Comparison of ENCODE assay signal across 17 cellular contexts in the genomic region with DNA sequence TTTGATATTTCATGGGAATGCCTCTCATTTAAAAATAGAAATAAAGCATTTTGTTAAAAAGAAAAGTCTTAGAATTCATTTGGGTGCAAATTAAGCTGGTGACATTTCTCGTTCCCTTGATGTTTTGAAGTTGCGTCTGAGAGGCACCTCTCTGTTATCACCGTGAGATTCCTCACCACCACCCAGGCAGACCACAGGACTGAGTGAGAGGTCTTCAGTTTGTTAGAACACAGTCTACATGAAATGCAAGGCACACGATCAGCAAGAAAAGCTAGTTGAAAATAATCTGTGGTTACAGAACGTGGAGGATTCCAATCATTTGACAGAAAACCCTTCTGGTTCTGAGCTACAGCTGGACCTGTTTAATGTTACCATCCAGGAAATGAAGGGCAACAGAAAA.
A peak's percentile ranks its signal among the peaks of the same experiment; 100 is the strongest.
DNase-seq lines count a peak whose midpoint lies in the region; ATAC-seq, FAIRE-seq and TF ChIP-seq lines count a peak whose summit lies in the region.
"Had no signal": no experiment of that assay in that cellular context is flagged by ENCODE, and none has a peak within 500 bp of the region (broad histone marks: within the 10 kb centered on the region; RNA-seq: fewer than 3 reads in every experiment).

No MANE protein-coding gene starts in this region.

- H3K4me3 Mint-ChIP-seq in activated T-cell treated with anti-CD3 and anti-CD28 coated beads, Interleukin-2, amount 50 U/mL, for 24 hours, result peak overlapping the region; percentile 21
- peak overlapping the region; percentile 64 for H3K4me3 Mint-ChIP-seq in CD8-positive, alpha-beta T cell
- H3K4me3 Mint-ChIP-seq in activated naive CD8-positive, alpha-beta T cell treated with anti-CD3 and anti-CD28 coated beads for 36 hours, result peak overlapping the region; percentile 40
- H3K4me3 Mint-ChIP-seq in naive thymus-derived CD8-positive, alpha-beta T cell, result peak overlapping the region; percentile 62 to 80 (median 72)
- H3K4me3 Mint-ChIP-seq: GM23338 had no signal

- no peak for FAIRE-seq in small intestine (lab: Jason Lieb, UNC)
- FAIRE-seq: K562 had no signal

- peaks cover 28% of the 10 kb centered on the region for H3K4me1 ChIP-seq in CD8-positive, alpha-beta T cell (ENCODE audit: insufficient read depth, low read length)
- no peaks in the 10 kb centered on the region for H3K4me1 ChIP-seq in small intestine (ENCODE audit: control insufficient read depth in 2 of 2, insufficient read depth in 1 of 2, low read depth in 1 of 2, low read length in 1 of 2)

- intact Hi-C loops in CD8-positive, alpha-beta T cell (cut with DNase I, micrococcal nuclease), result no loop called here

- H3K27me3 ChIP-seq in CD8-positive, alpha-beta T cell (ENCODE audit: insufficient read depth, low read length), result no peaks in the 10 kb centered on the region
- no peaks in the 10 kb centered on the region for H3K27me3 ChIP-seq in small intestine (ENCODE audit: control insufficient read depth in 2 of 2, insufficient read depth in 2 of 2, low read length in 2 of 2)

- no peak for TF ChIP-seq CTCF in CD8-positive, alpha-beta T cell (IDR thresholded peaks at IDR 0.05)
- no peak for TF ChIP-seq CTCF in foreskin fibroblast (IDR thresholded peaks at IDR 0.05; ENCODE audit: low read depth, low read length)

- DNase-seq in activated T-cell treated with anti-CD3 and anti-CD28 coated beads, Interleukin-2, amount 50 U/mL, for 24 hours, result no peak
- DNase-seq in activated T-cell treated with anti-CD3 and anti-CD28 coated beads, Interleukin-2, amount 50 U/mL, for 1 hour, result no peak
- DNase-seq in CD8-positive, alpha-beta T cell, result peak in 2 of 7 experiments; percentile 47 to 48
- no peak for DNase-seq in activated naive CD8-positive, alpha-beta T cell treated with anti-CD3 and anti-CD28 coated beads for 36 hours
- DNase-seq in naive thymus-derived CD8-positive, alpha-beta T cell, result peak in 5 of 10 donors; percentile 10 to 53 (median 31)
- DNase-seq in foreskin fibroblast, result no peak
- no peak for DNase-seq in RPMI8226
- no peak for DNase-seq in small intestine
- DNase-seq: NCI-H1417 treated with DMSO at 0.1 percent for 48 hours, NCI-H2029, NCI-H2171, NCI-H446, OCI-M1 had no signal

- H3K27me3 Mint-ChIP-seq in activated T-cell treated with anti-CD3 and anti-CD28 coated beads, Interleukin-2, amount 50 U/mL, for 24 hours, result no peaks in the 10 kb centered on the region
- H3K27me3 Mint-ChIP-seq in CD8-positive, alpha-beta T cell (ENCODE audit: low read depth), result no peaks in the 10 kb centered on the region
- no peaks in the 10 kb centered on the region for H3K27me3 Mint-ChIP-seq in activated naive CD8-positive, alpha-beta T cell treated with anti-CD3 and anti-CD28 coated beads for 36 hours
- no peaks in the 10 kb centered on the region for H3K27me3 Mint-ChIP-seq in naive thymus-derived CD8-positive, alpha-beta T cell

- no peaks in the 10 kb centered on the region for H3K36me3 Mint-ChIP-seq in activated T-cell treated with anti-CD3 and anti-CD28 coated beads, Interleukin-2, amount 50 U/mL, for 24 hours (ENCODE audit: low read depth)
- no peaks in the 10 kb centered on the region for H3K36me3 Mint-ChIP-seq in CD8-positive, alpha-beta T cell
- no peaks in the 10 kb centered on the region for H3K36me3 Mint-ChIP-seq in activated naive CD8-positive, alpha-beta T cell treated with anti-CD3 and anti-CD28 coated beads for 36 hours
- no peaks in the 10 kb centered on the region for H3K36me3 Mint-ChIP-seq in naive thymus-derived CD8-positive, alpha-beta T cell

- ATAC-seq in CD8-positive, alpha-beta T cell, result peak; percentile 78
- peak; percentile 93 to 94 for ATAC-seq in naive thymus-derived CD8-positive, alpha-beta T cell
- ATAC-seq: GM23338, HCT116, K562 had no signal

- H3K27ac ChIP-seq in CD8-positive, alpha-beta T cell (ENCODE audit: low read depth, low read length), result no peak overlapping the region
- H3K27ac ChIP-seq in small intestine (ENCODE audit: low read depth in 1 of 2, low read length in 1 of 2), result no peak overlapping the region
- H3K27ac ChIP-seq: RWPE1 had no signal

- peak overlapping the region; percentile 45 for H3K27ac Mint-ChIP-seq in activated T-cell treated with anti-CD3 and anti-CD28 coated beads, Interleukin-2, amount 50 U/mL, for 24 hours
- peak overlapping the region; percentile 92 for H3K27ac Mint-ChIP-seq in CD8-positive, alpha-beta T cell
- peak overlapping the region; percentile 76 for H3K27ac Mint-ChIP-seq in activated naive CD8-positive, alpha-beta T cell treated with anti-CD3 and anti-CD28 coated beads for 36 hours
- H3K27ac Mint-ChIP-seq in naive thymus-derived CD8-positive, alpha-beta T cell, result peak overlapping the region; percentile 58 to 96 (median 90)
- H3K27ac Mint-ChIP-seq: GM23338 had no signal

- H3K9me3 ChIP-seq in CD8-positive, alpha-beta T cell (ENCODE audit: low read length), result no peaks in the 10 kb centered on the region
- no peaks in the 10 kb centered on the region for H3K9me3 ChIP-seq in small intestine (ENCODE audit: control insufficient read depth, low read depth)

- POLR2A ChIA-PET in CD8-positive, alpha-beta T cell (lab: Charles Lee), result interaction anchor here (0.6 to 1.4 kb wide), 3 partner anchors 9 to 159 kb away, joined by 3 to 9 read pairs (median 3); no protein-coding TSS in a partner anchor
- POLR2A ChIA-PET in naive thymus-derived CD8-positive, alpha-beta T cell (lab: Charles Lee), result interaction anchor here (1.0 to 1.9 kb wide), 5 partner anchors 13 to 149 kb away, joined by 3 to 9 read pairs (median 4); no protein-coding TSS in a partner anchor

- H3K4me1 Mint-ChIP-seq in activated T-cell treated with anti-CD3 and anti-CD28 coated beads, Interleukin-2, amount 50 U/mL, for 24 hours (ENCODE audit: low read depth), result peaks cover 37% of the 10 kb centered on the region
- H3K4me1 Mint-ChIP-seq in CD8-positive, alpha-beta T cell (ENCODE audit: low read depth), result peaks cover 45% of the 10 kb centered on the region
- peaks cover 29% of the 10 kb centered on the region for H3K4me1 Mint-ChIP-seq in activated naive CD8-positive, alpha-beta T cell treated with anti-CD3 and anti-CD28 coated beads for 36 hours
- peaks cover 29 to 52% (median 37%) of the 10 kb centered on the region in 4 donors for H3K4me1 Mint-ChIP-seq in naive thymus-derived CD8-positive, alpha-beta T cell

- H3K36me3 ChIP-seq in CD8-positive, alpha-beta T cell (ENCODE audit: insufficient read depth, low read length), result no peaks in the 10 kb centered on the region
- H3K36me3 ChIP-seq in small intestine (ENCODE audit: control insufficient read depth in 2 of 2, insufficient read depth in 2 of 2, low read length in 2 of 2), result no peaks in the 10 kb centered on the region

- peak overlapping the region; percentile 4 for H3K4me3 ChIP-seq in CD8-positive, alpha-beta T cell (ENCODE audit: low read depth, low read length)
- H3K4me3 ChIP-seq in foreskin fibroblast (ENCODE audit: low read depth in 1 of 2, low read length in 2 of 2), result no peak overlapping the region
- no peak overlapping the region for H3K4me3 ChIP-seq in small intestine (ENCODE audit: low read depth in 1 of 2, low read length in 2 of 2)
- H3K4me3 ChIP-seq: GM23338, K562 had no signal

- 74 to 85% (median 82%) methylated on average over 5 of the region's 5 CpGs for WGBS in small intestine, 3 donors

- H3K9me3 Mint-ChIP-seq in activated T-cell treated with anti-CD3 and anti-CD28 coated beads, Interleukin-2, amount 50 U/mL, for 24 hours, result no peaks in the 10 kb centered on the region
- no peaks in the 10 kb centered on the region for H3K9me3 Mint-ChIP-seq in CD8-positive, alpha-beta T cell
- H3K9me3 Mint-ChIP-seq in activated naive CD8-positive, alpha-beta T cell treated with anti-CD3 and anti-CD28 coated beads for 36 hours, result no peaks in the 10 kb centered on the region
- no peaks in the 10 kb centered on the region for H3K9me3 Mint-ChIP-seq in naive thymus-derived CD8-positive, alpha-beta T cell
- H3K9me3 Mint-ChIP-seq: GM23338 had no signal

- CTCF ChIA-PET in CD8-positive, alpha-beta T cell (lab: Charles Lee), result interaction anchor here (1.1 to 1.5 kb wide), 2 partner anchors 12 to 279 kb away, joined by 3 read pairs; no protein-coding TSS in a partner anchor

Comparison
In these comparisons a context has a peak if more than half of its experiments do, and no peak if none do; other contexts are left out.
1. H3K4me3 Mint-ChIP-seq: peak in every context shown above with its lines; median percentile 72 in naive thymus-derived CD8-positive, alpha-beta T cell; 64 in CD8-positive, alpha-beta T cell; 40 in activated naive CD8-positive, alpha-beta T cell treated with anti-CD3 and anti-CD28 coated beads for 36 hours; 21 in activated T-cell treated with anti-CD3 and anti-CD28 coated beads, Interleukin-2, amount 50 U/mL, for 24 hours.